In genomic region chr5:82404382-82404945, GRCh38 we compare ENCODE assay signal across 12 cellular contexts.
"Had no signal": no experiment of that assay in that cellular context is flagged by ENCODE, and none has a peak within 500 bp of the region (broad histone marks: within the 10 kb centered on the region; RNA-seq: fewer than 3 reads in every experiment).

No MANE protein-coding gene starts in this region.

- DNase-seq: activated CD4-positive, alpha-beta T cell treated with anti-CD3 and anti-CD28 coated beads, Interleukin-2, amount 10 ng/mL, durations not matched to agents 7 days and 5 days; activated CD8-positive, alpha-beta memory T cell treated with anti-CD3 and anti-CD28 coated beads, Interleukin-2, amount 50 U/mL, for 48 hours; activated gamma-delta T cell; activated T-cell treated with anti-CD3 and anti-CD28 coated beads, Interleukin-2, amount 50 U/mL, for 72 hours; dorsolateral prefrontal cortex; endodermal cell; hypothalamus; sigmoid colon had no signal

- H3K27me3 ChIP-seq: dorsolateral prefrontal cortex, sigmoid colon, tibial nerve, vagina had no signal

- H3K4me1 ChIP-seq: sigmoid colon, tibial nerve, vagina had no signal

- ATAC-seq: activated naive CD4-positive, alpha-beta T cell treated with anti-CD3 and anti-CD28 coated beads, Interleukin-2, amount 50 U/mL, for 72 hours; activated T-cell treated with anti-CD3 and anti-CD28 coated beads, Interleukin-2, amount 50 U/mL, for 72 hours; stimulated activated memory B cell treated with anti-CD40 and anti-IgM and Interleukin-4, amounts not matched to agents 10 μg/mL and 1 μg/mL and 100 μg/mL, for 72 hours had no signal

- H3K4me3 ChIP-seq: dorsolateral prefrontal cortex, sigmoid colon, tibial nerve, vagina had no signal

- H3K9me3 ChIP-seq: vagina had no signal

- H3K36me3 ChIP-seq: sigmoid colon, tibial nerve, vagina had no signal

- H3K27ac ChIP-seq: dorsolateral prefrontal cortex, sigmoid colon, vagina had no signal
